20 cellular contexts compared by ENCODE assay signal in the genomic region with DNA sequence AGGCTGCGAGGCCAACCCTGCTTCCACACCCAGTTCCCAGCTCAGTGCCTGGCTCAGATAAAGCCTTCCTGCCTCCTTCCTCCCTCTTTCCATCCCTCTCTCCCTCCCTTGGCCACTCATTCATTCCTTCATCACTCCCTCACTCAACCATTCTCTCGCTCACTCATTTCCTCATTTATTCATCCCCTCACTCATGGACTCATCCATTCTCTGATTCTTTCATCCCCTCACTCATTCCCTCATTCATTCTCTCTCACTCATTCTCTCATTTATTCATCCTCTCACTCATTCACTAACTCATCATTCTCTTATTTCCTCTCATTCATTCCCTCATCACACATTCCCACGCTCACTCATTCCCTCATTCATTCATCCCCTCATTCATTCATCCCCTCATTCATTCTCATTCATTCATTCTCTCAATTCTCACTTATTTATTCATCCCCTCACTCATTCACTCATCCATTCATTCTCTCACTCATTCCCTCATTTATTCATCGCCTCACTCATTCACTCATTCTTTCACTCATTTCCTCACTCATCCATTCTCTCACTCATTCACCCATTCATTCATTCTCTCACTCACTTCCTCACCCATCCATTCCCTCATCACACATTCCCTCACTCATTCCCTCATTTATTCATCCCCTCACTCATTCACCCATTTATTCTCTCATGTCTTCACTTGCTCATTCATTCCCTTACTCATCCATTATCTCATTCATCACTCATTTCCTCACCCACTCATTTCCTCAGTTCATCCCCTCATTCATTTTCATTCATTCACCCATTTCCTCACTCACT.
"Had no signal": no experiment of that assay in that cellular context is flagged by ENCODE, and none has a peak within 500 bp of the region (broad histone marks: within the 10 kb centered on the region; RNA-seq: fewer than 3 reads in every experiment).

No MANE protein-coding gene starts in this region.

- ATAC-seq: body of pancreas; effector memory CD8-positive, alpha-beta T cell; psoas muscle; right cardiac atrium had no signal

- H3K36me3 Mint-ChIP-seq: activated naive CD8-positive, alpha-beta T cell treated with anti-CD3 and anti-CD28 coated beads, Interleukin-2, amount 10 ng/mL, durations not matched to agents 7 days and 5 days had no signal

- H3K27me3 Mint-ChIP-seq: effector memory CD8-positive, alpha-beta T cell; stimulated activated naive CD8-positive, alpha-beta T cell treated with anti-CD3 and anti-CD28 coated beads, Interleukin-15, Interleukin-2, amounts not matched to agents 100 ng/mL and 50 ng/mL, for 24 hours had no signal

- H3K27ac Mint-ChIP-seq: activated naive CD8-positive, alpha-beta T cell treated with anti-CD3 and anti-CD28 coated beads, Interleukin-2, amount 10 ng/mL, durations not matched to agents 7 days and 5 days; activated T-helper 2 cell treated with anti-CD3 and anti-CD28 coated beads, Interferon-gamma antibody, Interleukin-2, Interleukin-4, amounts not matched to agents 10 μg/mL and 5 μg/mL and 100 μg/mL, durations not matched to agents 14 hours and 24 hours and 36 hours; effector memory CD8-positive, alpha-beta T cell; stimulated activated naive CD8-positive, alpha-beta T cell treated with anti-CD3 and anti-CD28 coated beads, Interleukin-15, Interleukin-2, amounts not matched to agents 100 ng/mL and 50 ng/mL, for 24 hours had no signal

- H3K4me3 ChIP-seq: body of pancreas, lung, ovary, psoas muscle, skin epidermis, transverse colon, vagina had no signal

- H3K9me3 Mint-ChIP-seq: activated naive CD8-positive, alpha-beta T cell treated with anti-CD3 and anti-CD28 coated beads, Interleukin-2, amount 10 ng/mL, durations not matched to agents 7 days and 5 days; activated T-helper 2 cell treated with anti-CD3 and anti-CD28 coated beads, Interferon-gamma antibody, Interleukin-2, Interleukin-4, amounts not matched to agents 10 μg/mL and 5 μg/mL and 100 μg/mL, durations not matched to agents 14 hours and 24 hours and 36 hours; effector memory CD8-positive, alpha-beta T cell; stimulated activated naive CD8-positive, alpha-beta T cell treated with anti-CD3 and anti-CD28 coated beads, Interleukin-15, Interleukin-2, amounts not matched to agents 100 ng/mL and 50 ng/mL, for 24 hours had no signal

- H3K36me3 ChIP-seq: ovary, transverse colon, vagina, WERI-Rb-1 had no signal

- H3K27ac ChIP-seq: body of pancreas, ovary, psoas muscle, skin epidermis, transverse colon, vagina, WERI-Rb-1 had no signal

- H3K9me3 ChIP-seq: body of pancreas, ovary, psoas muscle, transverse colon, vagina had no signal

- H3K4me1 ChIP-seq: body of pancreas had no signal

- H3K4me3 Mint-ChIP-seq: activated naive CD8-positive, alpha-beta T cell treated with anti-CD3 and anti-CD28 coated beads, Interleukin-2, amount 10 ng/mL, durations not matched to agents 7 days and 5 days; effector memory CD8-positive, alpha-beta T cell; stimulated activated naive CD8-positive, alpha-beta T cell treated with anti-CD3 and anti-CD28 coated beads, Interleukin-15, Interleukin-2, amounts not matched to agents 100 ng/mL and 50 ng/mL, for 24 hours had no signal

- DNase-seq: activated CD4-positive, alpha-beta T cell treated with anti-CD3 and anti-CD28 coated beads for 1 hour; activated CD4-positive, alpha-beta T cell treated with anti-CD3 and anti-CD28 coated beads, Interleukin-2, amount 50 U/mL, for 48 hours; activated naive CD4-positive, alpha-beta T cell treated with Interleukin-2 at 50 U/mL for 16 hours; amygdala; caudate nucleus; effector memory CD8-positive, alpha-beta T cell; hippocampal formation; T-helper 2 cell; transverse colon had no signal

- H3K27me3 ChIP-seq: body of pancreas, ovary, transverse colon, vagina had no signal
